In the genomic region with DNA sequence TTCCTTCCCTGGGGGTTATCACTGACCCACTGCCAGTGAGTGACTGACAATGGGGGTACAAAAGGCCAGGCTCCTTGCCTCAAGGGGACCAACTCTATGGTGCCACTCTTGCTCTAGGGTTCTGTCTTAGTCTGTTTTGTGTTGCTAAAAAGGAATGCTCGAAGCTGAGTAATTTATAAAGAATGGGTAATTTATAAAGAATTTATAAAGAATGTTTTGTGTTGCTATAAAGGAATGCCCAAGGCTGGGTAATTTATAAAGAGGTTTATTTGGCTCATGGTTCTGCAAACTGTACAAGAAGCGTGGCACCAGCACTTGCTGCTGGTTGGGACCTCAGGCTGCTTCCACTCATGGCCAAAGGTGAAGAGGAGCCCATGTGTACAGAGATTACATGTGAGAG, we compare ENCODE assay signal across 26 cellular contexts. TPM values are rescaled to one million over a fixed set of nuclear protein-coding genes. Genes with fewer than 3 reads are reported as not detected.
DNase-seq lines count a peak whose midpoint lies in the region; TF ChIP-seq lines count a peak whose summit lies in the region.
"Had no signal": no experiment of that assay in that cellular context is flagged by ENCODE, and none has a peak within 500 bp of the region (broad histone marks: within the 10 kb centered on the region; RNA-seq: fewer than 3 reads in every experiment).

No MANE protein-coding gene starts in this region.

- intact Hi-C loops in prostate gland (cut with DNase I) (no loop called here), cardiac septum (cut with DNase I) (no loop called here)

- H3K4me3 ChIP-seq in adipocyte (ENCODE audit: low read length) = no peak overlapping the region
- no peak overlapping the region for H3K4me3 ChIP-seq in prostate gland
- H3K4me3 ChIP-seq: K562, SJSA1 had no signal

- H3K4me1 ChIP-seq in adipocyte (ENCODE audit: control insufficient read depth, insufficient read depth, low read length) = peaks cover 5% of the 10 kb centered on the region
- H3K4me1 ChIP-seq in prostate gland (replicated peaks) = no peaks in the 10 kb centered on the region
- H3K4me1 ChIP-seq: SJSA1 had no signal

- WGBS in prostate gland = 89% methylated on average over 2 of the region's 2 CpGs

- no peak overlapping the region for H3K9ac ChIP-seq in adipocyte (ENCODE audit: low read length)

- H3K4me3 Mint-ChIP-seq in osteocyte (ENCODE audit: unreplicated experiment) = no peak overlapping the region
- H3K4me3 Mint-ChIP-seq: B cell; CD8-positive, alpha-beta T cell had no signal

- peak; percentile 24 for DNase-seq in AG08396 (ENCODE audit: low spot score)
- peak; percentile 44 for DNase-seq in ELR (ENCODE audit: low read depth)
- peak; percentile 23 for DNase-seq in adipocyte (ENCODE audit: low read depth)
- DNase-seq in osteocyte (ENCODE audit: extremely low spot score, unreplicated experiment) = no peak
- no peak for DNase-seq in prostate gland (ENCODE audit: low spot score)
- DNase-seq in stimulated activated CD8-positive, alpha-beta memory T cell treated with anti-CD3 and anti-CD28 coated beads, Interleukin-4, amount 100 ng/mL, for 48 hours = no peak
- no peak for DNase-seq in cardiac septum (ENCODE audit: low spot score)
- DNase-seq: Caco-2; CD8-positive, alpha-beta T cell; H7; Kasumi-1; MV-4-11; NCI-H1105; NCI-H1436 treated with DMSO at 0.1 percent for 48 hours; NCI-H187 treated with DMSO at 0.1 percent for 48 hours; NCI-H2107; NCI-H446 treated with DMSO at 0.1 percent for 48 hours; NCI-H526; NCI-H82; NK-92 treated with Interleukin-12 subunit alpha and Interleukin-12 subunit beta, amount 100 ng/mL, for 24 hours; Right ventricle myocardium superior; RPMI8226 had no signal

- H3K27me3 ChIP-seq in adipocyte (replicated peaks; ENCODE audit: control insufficient read depth, insufficient read depth, low read length) (no peaks in the 10 kb centered on the region), prostate gland (replicated peaks; ENCODE audit: insufficient read depth) (no peaks in the 10 kb centered on the region)
- H3K27me3 ChIP-seq: SJSA1 had no signal

- no peaks in the 10 kb centered on the region for H3K27me3 Mint-ChIP-seq in osteocyte (ENCODE audit: unreplicated experiment)

- H3K36me3 ChIP-seq in adipocyte (ENCODE audit: control insufficient read depth, insufficient read depth, low read length, severe bottlenecking) (no peaks in the 10 kb centered on the region), prostate gland (no peaks in the 10 kb centered on the region)
- H3K36me3 ChIP-seq: SJSA1 had no signal

- H3K27ac ChIP-seq in prostate gland = no peak overlapping the region
- H3K27ac ChIP-seq: C4-2B, SJSA1 had no signal

- H3K4me1 Mint-ChIP-seq in osteocyte (ENCODE audit: unreplicated experiment) = peaks cover 6% of the 10 kb centered on the region

- TF ChIP-seq POLR2A in prostate gland (IDR thresholded peaks at IDR 0.05) = no peak

- H3K27ac Mint-ChIP-seq in osteocyte (ENCODE audit: unreplicated experiment) = peak overlapping the region; percentile 14
- H3K27ac Mint-ChIP-seq: B cell; CD8-positive, alpha-beta T cell had no signal

- H3K9me3 ChIP-seq in adipocyte (ENCODE audit: control insufficient read depth, low read length) (peaks cover 9% of the 10 kb centered on the region), prostate gland (no peaks in the 10 kb centered on the region)
- H3K9me3 ChIP-seq: Caco-2, SJSA1 had no signal

- H3K36me3 Mint-ChIP-seq in osteocyte (ENCODE audit: unreplicated experiment) = no peaks in the 10 kb centered on the region
- H3K36me3 Mint-ChIP-seq: CD8-positive, alpha-beta T cell had no signal

- TF ChIP-seq CTCF in osteocyte (IDR thresholded peaks at IDR 0.05) (no peak), prostate gland (IDR thresholded peaks at IDR 0.05) (no peak)

- H3K9me3 Mint-ChIP-seq in osteocyte (ENCODE audit: unreplicated experiment) = no peaks in the 10 kb centered on the region
- H3K9me3 Mint-ChIP-seq: CD8-positive, alpha-beta T cell had no signal

RNA-seq across cellular contexts. Expression of a gene that starts 15.8 kb away (rescaled TPM):
- total RNA-seq in osteocyte (69.0 and 74.3 TPM in 2 replicates), prostate gland (10 to 100 TPM; 26.0 to 62.1 TPM), cardiac septum (37.8 TPM)

Comparison
In these comparisons a context has a peak if more than half of its experiments do, and no peak if none do; other contexts are left out.
1. DNase-seq: peak in AG08396 (single experiment), ELR (single experiment) and adipocyte (single experiment); none in osteocyte (single experiment), prostate gland (single experiment), stimulated activated CD8-positive, alpha-beta memory T cell treated with anti-CD3 and anti-CD28 coated beads, Interleukin-4, amount 100 ng/mL, for 48 hours (single experiment) and cardiac septum (single experiment).